16 cellular contexts compared by ENCODE assay signal in genomic region chr1:202276081-202276715, GRCh38.
DNase-seq lines count a peak whose midpoint lies in the region; ATAC-seq and TF ChIP-seq lines count a peak whose summit lies in the region.
"Had no signal": no experiment of that assay in that cellular context is flagged by ENCODE, and none has a peak within 500 bp of the region (broad histone marks: within the 10 kb centered on the region; RNA-seq: fewer than 3 reads in every experiment).

No MANE protein-coding gene starts in this region.

- no peak for ATAC-seq in activated CD4-positive, CD25-positive, alpha-beta regulatory T cell treated with anti-CD3 and anti-CD28 coated beads, Interleukin-2, amount 50 U/mL, for 24 hours
- ATAC-seq in HG02885 (IDR thresholded peaks at IDR 0.05; ENCODE audit: poor library complexity, unreplicated experiment): no peak
- ATAC-seq: CD8-positive, alpha-beta T cell had no signal

- H3K4me2 ChIP-seq in trophoblast cell (ENCODE audit: low read length): no peak overlapping the region
- H3K4me2 ChIP-seq: BLaER1 had no signal

- H2AFZ ChIP-seq in trophoblast cell (ENCODE audit: insufficient read depth, low read length, poor library complexity): no peak overlapping the region

- H3K4me3 ChIP-seq in WERI-Rb-1 (ENCODE audit: low read depth, low read length) (no peak overlapping the region), endodermal cell (ENCODE audit: low read length) (no peak overlapping the region), trophoblast cell (ENCODE audit: low read depth, low read length) (no peak overlapping the region), stomach (no peak overlapping the region)
- H3K4me3 ChIP-seq: BLaER1, HAP-1 had no signal

- H3K4ac ChIP-seq in trophoblast cell (ENCODE audit: low read depth, low read length): no peak overlapping the region

- no peaks in the 10 kb centered on the region for H3K36me3 ChIP-seq in WERI-Rb-1
- H3K36me3 ChIP-seq in endodermal cell (ENCODE audit: control insufficient read depth, insufficient read depth, low read length): no peaks in the 10 kb centered on the region
- no peaks in the 10 kb centered on the region for H3K36me3 ChIP-seq in trophoblast cell (ENCODE audit: control insufficient read depth in 1 of 2, insufficient read depth in 2 of 2, low read length in 2 of 2)
- H3K36me3 ChIP-seq in stomach: no peaks in the 10 kb centered on the region
- H3K36me3 ChIP-seq: HAP-1 had no signal

- peaks cover 6% of the 10 kb centered on the region for H3K4me1 ChIP-seq in endodermal cell (ENCODE audit: control insufficient read depth, insufficient read depth, low read length)
- H3K4me1 ChIP-seq in trophoblast cell (ENCODE audit: control insufficient read depth in 1 of 2, insufficient read depth in 2 of 2, low read length in 2 of 2): no peaks in the 10 kb centered on the region
- H3K4me1 ChIP-seq in stomach: no peaks in the 10 kb centered on the region
- H3K4me1 ChIP-seq: HAP-1 had no signal

- intact Hi-C loops in posterior vena cava (cut with DNase I) (no loop called here), stomach (cut with DNase I; ENCODE audit: low total_unique reads) (no loop called here)

- H3K9me3 ChIP-seq in WERI-Rb-1 (ENCODE audit: severe bottlenecking): no peaks in the 10 kb centered on the region
- no peaks in the 10 kb centered on the region for H3K9me3 ChIP-seq in endodermal cell (ENCODE audit: control insufficient read depth, low read length)
- no peaks in the 10 kb centered on the region for H3K9me3 ChIP-seq in trophoblast cell (ENCODE audit: insufficient read depth, low read depth, low read length)
- H3K9me3 ChIP-seq in stomach: no peaks in the 10 kb centered on the region
- H3K9me3 ChIP-seq: BLaER1, HAP-1 had no signal

- no peak overlapping the region for H3K18ac ChIP-seq in trophoblast cell (ENCODE audit: low read length)

- H2AK5ac ChIP-seq in trophoblast cell (ENCODE audit: low read length): no peak overlapping the region

- WGBS in endodermal cell (ENCODE audit: insufficient coverage in 1 of 2, insufficient read length in 1 of 2), 2 experiments: 88 to 94% methylated on average over 10 to 11 of the region's 11 CpGs
- no CpG with 5 or more reads among the region's 11 CpGs for WGBS in trophoblast cell (ENCODE audit: extremely low coverage, insufficient coverage, insufficient read length)
- whole genome bisulfite sequencing in stomach, 5 donors: 90 to 96% (median 93%) methylated on average over 11 of the region's 11 CpGs

- H3K27me3 Mint-ChIP-seq in endodermal cell (ENCODE audit: insufficient read depth): peaks cover 6% of the 10 kb centered on the region

- H3K9ac ChIP-seq in endodermal cell (ENCODE audit: extremely low read depth, low read length, poor library complexity, severe bottlenecking): no peak overlapping the region
- no peak overlapping the region for H3K9ac ChIP-seq in trophoblast cell (ENCODE audit: low read length)
- H3K9ac ChIP-seq: BLaER1 had no signal

- no peak overlapping the region for H4K91ac ChIP-seq in trophoblast cell (ENCODE audit: low read depth, low read length)

- H3K27ac ChIP-seq in WERI-Rb-1: peak overlapping the region; percentile 92
- H3K27ac ChIP-seq in endodermal cell (ENCODE audit: low read depth, low read length): no peak overlapping the region
- no peak overlapping the region for H3K27ac ChIP-seq in trophoblast cell (ENCODE audit: low read depth, low read length)
- no peak overlapping the region for H3K27ac ChIP-seq in stomach
- H3K27ac ChIP-seq: BLaER1, HL-60 had no signal

- no peak overlapping the region for H4K12ac ChIP-seq in trophoblast cell (ENCODE audit: low read depth, low read length)

- no peak overlapping the region for H4K8ac ChIP-seq in trophoblast cell (ENCODE audit: low read depth, low read length)

- no peaks in the 10 kb centered on the region for H3K36me3 Mint-ChIP-seq in endodermal cell (ENCODE audit: low read depth)
- H3K36me3 Mint-ChIP-seq: CD8-positive, alpha-beta T cell had no signal

- H3K9me3 Mint-ChIP-seq in endodermal cell: no peaks in the 10 kb centered on the region
- H3K9me3 Mint-ChIP-seq: CD8-positive, alpha-beta T cell had no signal

- H3K4me3 Mint-ChIP-seq in endodermal cell: no peak overlapping the region
- H3K4me3 Mint-ChIP-seq: CD8-positive, alpha-beta T cell had no signal

- TF ChIP-seq CTCF in WERI-Rb-1 (IDR thresholded peaks at IDR 0.05; ENCODE audit: low read depth, low read length): no peak
- TF ChIP-seq CTCF in endodermal cell (conservative IDR thresholded peaks at IDR 0.05): no peak
- no peak for TF ChIP-seq CTCF in stomach (IDR thresholded peaks at IDR 0.05)

- no peak overlapping the region for H3K27ac Mint-ChIP-seq in endodermal cell
- H3K27ac Mint-ChIP-seq: CD8-positive, alpha-beta T cell had no signal

- no peaks in the 10 kb centered on the region for H3K79me1 ChIP-seq in trophoblast cell (ENCODE audit: low read length)

- H2BK5ac ChIP-seq in trophoblast cell (ENCODE audit: low read depth, low read length, poor library complexity): no peak overlapping the region

- H3K79me2 ChIP-seq in trophoblast cell (ENCODE audit: control insufficient read depth, insufficient read depth, low read length, poor library complexity): no peaks in the 10 kb centered on the region

- peak; percentile 21 for DNase-seq in activated CD4-positive, CD25-positive, alpha-beta regulatory T cell treated with anti-CD3 and anti-CD28 coated beads, Interleukin-2, amount 50 U/mL, for 72 hours
- DNase-seq in WERI-Rb-1: peak; percentile 42
- DNase-seq in endodermal cell: peak; percentile 34
- peak; percentile 38 for DNase-seq in posterior vena cava (ENCODE audit: low spot score)
- DNase-seq in trophoblast cell: no peak
- DNase-seq in stomach: no peak
- DNase-seq: 8988T; Calu3; CD8-positive, alpha-beta T cell; DMS79 treated with DMSO at 0.1 percent for 48 hours; GF-D8 had no signal

- H3K27me3 ChIP-seq in WERI-Rb-1 (ENCODE audit: insufficient read depth, low read depth, severe bottlenecking) (no peaks in the 10 kb centered on the region), endodermal cell (ENCODE audit: control insufficient read depth, insufficient read depth, low read length, poor library complexity, severe bottlenecking) (no peaks in the 10 kb centered on the region), trophoblast cell (ENCODE audit: insufficient read depth, low read length) (peaks cover 4% of the 10 kb centered on the region), stomach (peaks cover 0 to 3% (median 0%) of the 10 kb centered on the region in 3 donors)
- H3K27me3 ChIP-seq: BLaER1 had no signal

- H3K14ac ChIP-seq in trophoblast cell (ENCODE audit: low read length): no peak overlapping the region

- TF ChIP-seq EP300 in stomach (IDR thresholded peaks at IDR 0.05): no peak

- no peak overlapping the region for H2BK120ac ChIP-seq in trophoblast cell (ENCODE audit: insufficient read depth, low read length, poor library complexity)

- peaks cover 19% of the 10 kb centered on the region for H3K4me1 Mint-ChIP-seq in endodermal cell

- no peak overlapping the region for H2BK12ac ChIP-seq in trophoblast cell (ENCODE audit: low read length)

- no peak for TF ChIP-seq POLR2A in stomach (IDR thresholded peaks at IDR 0.05)

- H3K23ac ChIP-seq in trophoblast cell (ENCODE audit: low read length): no peak overlapping the region

Comparison
In these comparisons a context has a peak if more than half of its experiments do, and no peak if none do; other contexts are left out.
1. DNase-seq: peak in activated CD4-positive, CD25-positive, alpha-beta regulatory T cell treated with anti-CD3 and anti-CD28 coated beads, Interleukin-2, amount 50 U/mL, for 72 hours (single experiment), WERI-Rb-1 (single experiment), endodermal cell (single experiment) and posterior vena cava (single experiment); none in trophoblast cell (0 of 2) and stomach (single experiment).